17 cellular contexts compared by ENCODE assay signal in genomic region chr2:13682878-13683277, GRCh38.
DNase-seq lines count a peak whose midpoint lies in the region; ATAC-seq and TF ChIP-seq lines count a peak whose summit lies in the region.
"Had no signal": no experiment of that assay in that cellular context is flagged by ENCODE, and none has a peak within 500 bp of the region (broad histone marks: within the 10 kb centered on the region; RNA-seq: fewer than 3 reads in every experiment).

No MANE protein-coding gene starts in this region.

- no peak overlapping the region for H4K91ac ChIP-seq in mesenchymal stem cell (ENCODE audit: low read length)

- H3K4me3 ChIP-seq in MG63 (no peak overlapping the region), mesenchymal stem cell (ENCODE audit: insufficient read depth in 1 of 2, low read depth in 1 of 2, low read length in 2 of 2) (no peak overlapping the region)
- H3K4me3 ChIP-seq: adrenal gland; BLaER1 treated with 17β-estradiol and CSF1 and Interleukin-3, amounts not matched to agents 10 nM and 100 nM; heart left ventricle had no signal

- CTCF ChIA-PET in Calu3 (lab: Charles Lee), result no interaction called here

- peak; percentile 79 for DNase-seq in Calu3
- peak; percentile 35 for DNase-seq in MG63
- DNase-seq in brain pericyte (ENCODE audit: low read depth, low spot score), result peak; percentile 39
- DNase-seq in mesenchymal stem cell, result peak; percentile 48
- no peak for DNase-seq in DMS79 treated with DMSO at 0.1 percent for 48 hours (lab: John Stamatoyannopoulos, UW)
- DNase-seq in NCI-H1694 treated with DMSO at 0.1 percent for 48 hours (lab: John Stamatoyannopoulos, UW), result no peak
- DNase-seq in glutamatergic neuron, result no peak
- DNase-seq: GDM1, KG1 had no signal

- H3K18ac ChIP-seq in mesenchymal stem cell (ENCODE audit: low read depth in 1 of 2, low read length in 2 of 2), result no peak overlapping the region

- H3K79me1 ChIP-seq in mesenchymal stem cell (replicated peaks; ENCODE audit: low read length, poor library complexity, severe bottlenecking), result no peaks in the 10 kb centered on the region

- no peak overlapping the region for H2AFZ ChIP-seq in mesenchymal stem cell (ENCODE audit: low read depth, low read length)

- H3K36me3 ChIP-seq in MG63 (no peaks in the 10 kb centered on the region), mesenchymal stem cell (ENCODE audit: control insufficient read depth in 1 of 2, insufficient read depth in 2 of 2, low read depth in 1 of 2, low read length in 2 of 2) (no peaks in the 10 kb centered on the region)
- H3K36me3 ChIP-seq: adrenal gland; BLaER1 treated with 17β-estradiol and CSF1 and Interleukin-3, amounts not matched to agents 10 nM and 100 nM; heart left ventricle had no signal

- no peaks in the 10 kb centered on the region for H3K4me1 ChIP-seq in mesenchymal stem cell (ENCODE audit: control insufficient read depth, insufficient read depth, low read depth, low read length)
- H3K4me1 ChIP-seq: adrenal gland, heart left ventricle had no signal

- H3K4me1 Mint-ChIP-seq in Calu3 (ENCODE audit: low read depth, unreplicated experiment) (peaks cover 14% of the 10 kb centered on the region), glutamatergic neuron (ENCODE audit: low read depth, unreplicated experiment) (peaks cover 3% of the 10 kb centered on the region)

- H2BK5ac ChIP-seq in mesenchymal stem cell (ENCODE audit: low read depth, low read length, poor library complexity, severe bottlenecking), result no peak overlapping the region

- no peak overlapping the region for H3K4me3 Mint-ChIP-seq in Calu3 (ENCODE audit: low read depth, unreplicated experiment)
- no peak overlapping the region for H3K4me3 Mint-ChIP-seq in glutamatergic neuron (ENCODE audit: unreplicated experiment)
- H3K4me3 Mint-ChIP-seq: natural killer cell treated with Interleukin-12 subunit alpha and Interleukin-12 subunit beta and Interleukin-15 and Interleukin-18, amount 100 ng/mL, for 72 hours; stimulated activated naive CD8-positive, alpha-beta T cell treated with anti-CD3 and anti-CD28 coated beads, Interleukin-15, Interleukin-2, amounts not matched to agents 100 ng/mL and 50 ng/mL, for 24 hours had no signal

- H2AK5ac ChIP-seq in mesenchymal stem cell (ENCODE audit: low read length, severe bottlenecking), result no peak overlapping the region

- WGBS in mesenchymal stem cell, result 45% methylated on average over 2 of the region's 3 CpGs

- H4K8ac ChIP-seq in mesenchymal stem cell (ENCODE audit: low read length), result no peak overlapping the region

- H3K4ac ChIP-seq in mesenchymal stem cell (ENCODE audit: low read depth in 1 of 2, low read length in 2 of 2), result no peak overlapping the region

- intact Hi-C loops in Calu3 (cut with micrococcal nuclease; ENCODE audit: unreplicated experiment), result loop anchor here (5.0 kb wide), 3 partner anchors 126 to 949 kb away; partner anchors contain the start of gene LRATD1

- no peak overlapping the region for H3K4me2 ChIP-seq in mesenchymal stem cell (ENCODE audit: low read length, poor library complexity, severe bottlenecking)

- no peak overlapping the region for H3K23ac ChIP-seq in mesenchymal stem cell (ENCODE audit: low read length in 2 of 2)

- H3K36me3 Mint-ChIP-seq in Calu3 (ENCODE audit: insufficient read depth, unreplicated experiment) (no peaks in the 10 kb centered on the region), glutamatergic neuron (ENCODE audit: unreplicated experiment) (peaks cover 8% of the 10 kb centered on the region)
- H3K36me3 Mint-ChIP-seq: natural killer cell treated with Interleukin-12 subunit alpha and Interleukin-12 subunit beta and Interleukin-15 and Interleukin-18, amount 100 ng/mL, for 72 hours had no signal

- peak overlapping the region; percentile 15 for H3K27ac Mint-ChIP-seq in Calu3 (ENCODE audit: unreplicated experiment)
- H3K27ac Mint-ChIP-seq in glutamatergic neuron (ENCODE audit: unreplicated experiment), result no peak overlapping the region
- H3K27ac Mint-ChIP-seq: natural killer cell treated with Interleukin-12 subunit alpha and Interleukin-12 subunit beta and Interleukin-15 and Interleukin-18, amount 100 ng/mL, for 72 hours; stimulated activated naive CD8-positive, alpha-beta T cell treated with anti-CD3 and anti-CD28 coated beads, Interleukin-15, Interleukin-2, amounts not matched to agents 100 ng/mL and 50 ng/mL, for 24 hours had no signal

- no peaks in the 10 kb centered on the region for H3K27me3 Mint-ChIP-seq in Calu3 (ENCODE audit: unreplicated experiment)
- H3K27me3 Mint-ChIP-seq in glutamatergic neuron (ENCODE audit: unreplicated experiment), result peaks cover under 1% of the 10 kb centered on the region
- H3K27me3 Mint-ChIP-seq: natural killer cell treated with Interleukin-12 subunit alpha and Interleukin-12 subunit beta and Interleukin-15 and Interleukin-18, amount 100 ng/mL, for 72 hours; stimulated activated naive CD8-positive, alpha-beta T cell treated with anti-CD3 and anti-CD28 coated beads, Interleukin-15, Interleukin-2, amounts not matched to agents 100 ng/mL and 50 ng/mL, for 24 hours had no signal

- H3K14ac ChIP-seq in mesenchymal stem cell (ENCODE audit: low read length in 2 of 2), result no peak overlapping the region

- no peak overlapping the region for H2BK120ac ChIP-seq in mesenchymal stem cell (ENCODE audit: low read depth, low read length)

- BruUV-seq in Calu3 (replicated peaks; lab: Mats Ljungman, UMichigan), result no TSS peak

- H3K9ac ChIP-seq in mesenchymal stem cell (ENCODE audit: low read length), result no peak overlapping the region
- H3K9ac ChIP-seq: BLaER1 treated with 17β-estradiol and CSF1 and Interleukin-3, amounts not matched to agents 10 nM and 100 nM had no signal

- TF ChIP-seq CTCF in Calu3 (IDR thresholded peaks at IDR 0.05; ENCODE audit: unreplicated experiment) (no peak), glutamatergic neuron (IDR thresholded peaks at IDR 0.05; ENCODE audit: partially characterized antibody, unreplicated experiment) (no peak)

- H3K9me3 Mint-ChIP-seq in Calu3 (ENCODE audit: low read depth, unreplicated experiment) (no peaks in the 10 kb centered on the region), glutamatergic neuron (ENCODE audit: unreplicated experiment) (peaks cover 5% of the 10 kb centered on the region)

- ATAC-seq in HG03571 (IDR thresholded peaks at IDR 0.05; ENCODE audit: unreplicated experiment), result no peak
- ATAC-seq: activated CD4-positive, CD25-positive, alpha-beta regulatory T cell treated with anti-CD3 and anti-CD28 coated beads, Interleukin-2, amount 50 U/mL, for 24 hours; heart left ventricle; left lobe of liver; natural killer cell treated with Interleukin-12 subunit alpha and Interleukin-12 subunit beta and Interleukin-15 and Interleukin-18, amount 100 ng/mL, for 72 hours had no signal

- no peak overlapping the region for H3K27ac ChIP-seq in mesenchymal stem cell (ENCODE audit: low read length, poor library complexity, severe bottlenecking)
- H3K27ac ChIP-seq: adrenal gland, heart left ventricle had no signal

- H3K9me3 ChIP-seq in MG63, result peaks cover 15% of the 10 kb centered on the region
- H3K9me3 ChIP-seq in mesenchymal stem cell (ENCODE audit: control insufficient read depth, low read length), result peaks cover 56% of the 10 kb centered on the region

- no peak overlapping the region for H2BK12ac ChIP-seq in mesenchymal stem cell (ENCODE audit: low read length in 2 of 2)

- H2BK15ac ChIP-seq in mesenchymal stem cell (ENCODE audit: low read depth, poor library complexity, severe bottlenecking), result no peak overlapping the region

- no peaks in the 10 kb centered on the region for H3K27me3 ChIP-seq in MG63
- no peaks in the 10 kb centered on the region for H3K27me3 ChIP-seq in mesenchymal stem cell (ENCODE audit: control insufficient read depth in 1 of 2, insufficient read depth in 1 of 2, low read length in 2 of 2)
- H3K27me3 ChIP-seq: adrenal gland; BLaER1 treated with 17β-estradiol and CSF1 and Interleukin-3, amounts not matched to agents 10 nM and 100 nM; heart left ventricle had no signal

Comparison
In these comparisons a context has a peak if more than half of its experiments do, and no peak if none do; other contexts are left out.
1. DNase-seq: peak in Calu3 (single experiment), MG63 (single experiment), brain pericyte (single experiment) and mesenchymal stem cell (single experiment); none in DMS79 treated with DMSO at 0.1 percent for 48 hours (single experiment), NCI-H1694 treated with DMSO at 0.1 percent for 48 hours (single experiment) and glutamatergic neuron (single experiment).